9 cellular contexts compared by ENCODE assay signal in genomic region chr10:119103241-119103640, GRCh38. TPM values are rescaled to one million over a fixed set of nuclear protein-coding genes. Genes with fewer than 3 reads are reported as not detected.
DNase-seq lines count a peak whose midpoint lies in the region; ATAC-seq and TF ChIP-seq lines count a peak whose summit lies in the region.
"Had no signal": no experiment of that assay in that cellular context is flagged by ENCODE, and none has a peak within 500 bp of the region (broad histone marks: within the 10 kb centered on the region; RNA-seq: fewer than 3 reads in every experiment).

No MANE protein-coding gene starts in this region.

- H3K79me2 ChIP-seq in GM23248 (ENCODE audit: insufficient read depth) (peaks cover 36% of the 10 kb centered on the region), SU-DHL-6 (ENCODE audit: insufficient read depth, low read length) (peaks cover 13% of the 10 kb centered on the region)

- H3K4me3 Mint-ChIP-seq in progenitor cell of endocrine pancreas (ENCODE audit: low read depth): peak overlapping the region; percentile 66

- no peak overlapping the region for H3K27ac Mint-ChIP-seq in progenitor cell of endocrine pancreas

- H3K4me1 ChIP-seq in GM23248 (ENCODE audit: insufficient read depth) (peaks cover 23% of the 10 kb centered on the region), esophagus (ENCODE audit: control insufficient read depth in 2 of 2, insufficient read depth in 2 of 2, low read length in 1 of 2) (peaks cover 0 to 7% of the 10 kb centered on the region in 2 donors)

- in situ Hi-C loops in GM23248 (cut with MboI): no loop called here

- H3K4me3 ChIP-seq in GM23248 (no peak overlapping the region), SU-DHL-6 (ENCODE audit: insufficient read depth, low read length, poor library complexity, severe bottlenecking) (no peak overlapping the region), esophagus (ENCODE audit: low read depth in 1 of 2, low read length in 2 of 2) (no peak overlapping the region)

- peaks cover 3% of the 10 kb centered on the region for H3K36me3 Mint-ChIP-seq in progenitor cell of endocrine pancreas (ENCODE audit: insufficient read depth)

- 98 to 100% methylated on average over 4 of the region's 4 CpGs for WGBS in GM23248 (ENCODE audit: low coverage in 1 of 2, low lambda C conversion rate in 2 of 2, missing lambda C conversion rate in 2 of 2), 2 experiments
- 80 to 81% methylated on average over 4 of the region's 4 CpGs for WGBS in esophagus, 2 donors

- H3K4me2 ChIP-seq in GM23248 (ENCODE audit: unreplicated experiment) (no peak overlapping the region), SU-DHL-6 (ENCODE audit: low read depth, low read length, poor library complexity, severe bottlenecking) (peak overlapping the region; percentile 55)

- H3K27me3 Mint-ChIP-seq in progenitor cell of endocrine pancreas: no peaks in the 10 kb centered on the region

- H3K36me3 ChIP-seq in GM23248 (ENCODE audit: low read depth) (peaks cover 6% of the 10 kb centered on the region; the same call in 1 of the 2 replicates), SU-DHL-6 (ENCODE audit: low read length) (no peaks in the 10 kb centered on the region), esophagus (ENCODE audit: control insufficient read depth in 2 of 2, insufficient read depth in 2 of 2, low read length in 1 of 2) (no peaks in the 10 kb centered on the region)

- H3K27me3 ChIP-seq in GM23248 (replicated peaks; ENCODE audit: insufficient read depth): no peaks in the 10 kb centered on the region
- no peaks in the 10 kb centered on the region for H3K27me3 ChIP-seq in SU-DHL-6 (ENCODE audit: low read length)
- no peaks in the 10 kb centered on the region for H3K27me3 ChIP-seq in esophagus (ENCODE audit: control insufficient read depth in 1 of 2, insufficient read depth in 2 of 2, low read length in 2 of 2)

- DNase-seq in GM23248 (no peak), progenitor cell of endocrine pancreas (ENCODE audit: low spot score, unreplicated experiment) (no peak), NCI-H128 (lab: John Stamatoyannopoulos, UW; ENCODE audit: unreplicated experiment) (no peak), anterior cingulate cortex (lab: John Stamatoyannopoulos, UW) (no peak)
- DNase-seq: NCI-H2081 treated with DMSO at 0.1 percent for 48 hours had no signal

- H3K9ac ChIP-seq in GM23248: no peak overlapping the region
- peak overlapping the region; percentile 42 for H3K9ac ChIP-seq in SU-DHL-6 (ENCODE audit: low read length)

- H3K9me3 Mint-ChIP-seq in progenitor cell of endocrine pancreas (ENCODE audit: low read depth): no peaks in the 10 kb centered on the region

- H3K4me1 Mint-ChIP-seq in progenitor cell of endocrine pancreas (ENCODE audit: low read depth): peaks cover 3% of the 10 kb centered on the region

- no peak overlapping the region for H3K27ac ChIP-seq in GM23248
- peak overlapping the region; percentile 88 for H3K27ac ChIP-seq in SU-DHL-6 (ENCODE audit: low read depth, low read length)
- H3K27ac ChIP-seq in esophagus (ENCODE audit: low read depth in 2 of 2, low read length in 1 of 2): peak overlapping the region; percentile 14 to 78

- no peaks in the 10 kb centered on the region for H4K20me1 ChIP-seq in GM23248 (ENCODE audit: insufficient read depth)
- no peaks in the 10 kb centered on the region for H4K20me1 ChIP-seq in SU-DHL-6 (ENCODE audit: low read depth, low read length)

- no peak for TF ChIP-seq CTCF in SU-DHL-6 (IDR thresholded peaks at IDR 0.05; ENCODE audit: insufficient read depth, low read length, poor library complexity, severe bottlenecking)
- no peak for TF ChIP-seq CTCF in progenitor cell of endocrine pancreas (IDR thresholded peaks at IDR 0.05; ENCODE audit: unreplicated experiment)

- no peaks in the 10 kb centered on the region for H3K9me2 ChIP-seq in GM23248 (ENCODE audit: insufficient read depth)
- H3K9me2 ChIP-seq in SU-DHL-6 (replicated peaks; ENCODE audit: insufficient read depth, low read length): no peaks in the 10 kb centered on the region

- ATAC-seq in HG03342 (IDR thresholded peaks at IDR 0.05; ENCODE audit: unreplicated experiment) (no peak), HG03460 (IDR thresholded peaks at IDR 0.05; ENCODE audit: unreplicated experiment) (no peak)

- no peaks in the 10 kb centered on the region for H3K9me3 ChIP-seq in GM23248 (ENCODE audit: low read depth)
- no peaks in the 10 kb centered on the region for H3K9me3 ChIP-seq in SU-DHL-6 (ENCODE audit: insufficient read depth, low read length)
- no peaks in the 10 kb centered on the region for H3K9me3 ChIP-seq in esophagus (ENCODE audit: control insufficient read depth in 2 of 2, insufficient read depth in 1 of 2, low read depth in 1 of 2, low read length in 1 of 2)

- H3F3A ChIP-seq in GM23248 (ENCODE audit: insufficient read depth): peaks cover 7% of the 10 kb centered on the region; the same call in 1 of the 2 replicates
- H3F3A ChIP-seq in SU-DHL-6 (ENCODE audit: insufficient read depth): peaks cover 40% of the 10 kb centered on the region

- H2AFZ ChIP-seq in GM23248 (peak overlapping the region; percentile 59; the same call in 1 of the 2 replicates), SU-DHL-6 (ENCODE audit: low read depth, low read length, severe bottlenecking) (peak overlapping the region; percentile 12)

RNA-seq across cellular contexts. Expression of gene DENND10, which starts 0.7 kb away (rescaled TPM):
- total RNA-seq in GM23248 (2014; rRNA removed; shearing (Covaris generic)): 76.1 and 91.3 TPM in 2 replicates
- 77.9 and 82.9 TPM in 2 replicates for polyA plus RNA-seq in GM23248 (2016; fragmentation: Nextera tagmentation; extraction: Ambion mirVana)
- polyA plus RNA-seq in esophagus: 10 to 100 TPM; 20.4 to 26.2 TPM
- total RNA-seq in progenitor cell of endocrine pancreas: 44.6 and 48.5 TPM in 2 replicates

RNA-seq across cellular contexts. Expression of gene EIF3A, which starts 22.6 kb away (rescaled TPM):
- total RNA-seq in GM23248 (2014; rRNA removed; shearing (Covaris generic)): 91.3 and 98.6 TPM in 2 replicates
- polyA plus RNA-seq in GM23248 (2016; fragmentation: Nextera tagmentation; extraction: Ambion mirVana): 74.5 and 74.9 TPM in 2 replicates
- 10 to 100 TPM; 32.3 to 51.0 TPM for polyA plus RNA-seq in esophagus
- 127 and 129 TPM in 2 replicates for total RNA-seq in progenitor cell of endocrine pancreas
